ENCODE assay signal across 14 cellular contexts in genomic region chrX:153731117-153731844, GRCh38. TPM values are rescaled to one million over a fixed set of nuclear protein-coding genes. Genes with fewer than 3 reads are reported as not detected.
DNase-seq lines count a peak whose midpoint lies in the region; ATAC-seq and TF ChIP-seq lines count a peak whose summit lies in the region.
"Had no signal": no experiment of that assay in that cellular context is flagged by ENCODE, and none has a peak within 500 bp of the region (broad histone marks: within the 10 kb centered on the region; RNA-seq: fewer than 3 reads in every experiment).

No MANE protein-coding gene starts in this region.

- H3K79me2 ChIP-seq in OCI-LY7 (ENCODE audit: insufficient read depth, low read depth, low read length): no peaks in the 10 kb centered on the region

- H3K27me3 ChIP-seq in foreskin keratinocyte: no peaks in the 10 kb centered on the region
- H3K27me3 ChIP-seq: neural progenitor cell had no signal

- TF ChIP-seq RAD21 in Ishikawa (IDR thresholded peaks at IDR 0.05; ENCODE audit: low read depth): no peak

- H3K27me3 Mint-ChIP-seq in activated naive CD8-positive, alpha-beta T cell treated with anti-CD3 and anti-CD28 coated beads for 36 hours: no peaks in the 10 kb centered on the region

- no peaks in the 10 kb centered on the region for H3K9me2 ChIP-seq in OCI-LY7 (ENCODE audit: insufficient read depth, low read length)

- intact Hi-C loops in OCI-LY7 (cut with micrococcal nuclease; ENCODE audit: unreplicated experiment): no loop called here

- no peak overlapping the region for H3K4me2 ChIP-seq in OCI-LY7 (ENCODE audit: low read length)
- H3K4me2 ChIP-seq: neural progenitor cell had no signal

- POLR2A ChIA-PET in OCI-LY7 (lab: Charles Lee): no interaction called here

- peak overlapping the region; percentile 42 for H3K27ac Mint-ChIP-seq in activated naive CD8-positive, alpha-beta T cell treated with anti-CD3 and anti-CD28 coated beads for 36 hours
- H3K27ac Mint-ChIP-seq: neural progenitor cell had no signal

- H3K36me3 Mint-ChIP-seq in activated naive CD8-positive, alpha-beta T cell treated with anti-CD3 and anti-CD28 coated beads for 36 hours: peaks cover 15% of the 10 kb centered on the region

- TF ChIP-seq CTCF in foreskin keratinocyte (conservative IDR thresholded peaks at IDR 0.05): no peak
- TF ChIP-seq CTCF in OCI-LY7 (conservative IDR thresholded peaks at IDR 0.05; ENCODE audit: low read length): no peak

- peak overlapping the region; percentile 87 for H3K27ac ChIP-seq in foreskin keratinocyte
- no peak overlapping the region for H3K27ac ChIP-seq in OCI-LY7 (ENCODE audit: low read depth, low read length, poor library complexity, severe bottlenecking)
- H3K27ac ChIP-seq: neural progenitor cell had no signal

- H3K4me1 Mint-ChIP-seq in activated naive CD8-positive, alpha-beta T cell treated with anti-CD3 and anti-CD28 coated beads for 36 hours: peaks cover 28% of the 10 kb centered on the region

- H3K4me1 ChIP-seq in foreskin keratinocyte (peaks cover 5% of the 10 kb centered on the region), OCI-LY7 (ENCODE audit: insufficient read depth, low read length, poor library complexity, severe bottlenecking) (peaks cover 32% of the 10 kb centered on the region)

- H3K9me3 Mint-ChIP-seq in activated naive CD8-positive, alpha-beta T cell treated with anti-CD3 and anti-CD28 coated beads for 36 hours: peaks cover 6% of the 10 kb centered on the region

- peak; percentile 24 for DNase-seq in SIG-M5 treated with dmso at 0.1 percent for 504 hours (lab: John Stamatoyannopoulos, UW; ENCODE audit: unreplicated experiment)
- no peak for DNase-seq in SIG-M5 (lab: John Stamatoyannopoulos, UW)
- DNase-seq in activated naive CD8-positive, alpha-beta T cell treated with anti-CD3 and anti-CD28 coated beads for 36 hours: no peak
- DNase-seq in foreskin keratinocyte: no peak
- DNase-seq in SW480 (ENCODE audit: low spot score): no peak
- DNase-seq in OCI-LY7 (ENCODE audit: low spot score): no peak
- no peak for DNase-seq in DMS53 treated with DMSO at 0.1 percent for 48 hours (lab: John Stamatoyannopoulos, UW; ENCODE audit: unreplicated experiment)
- DNase-seq: anterior cingulate cortex, NCI-H1694 treated with DMSO at 0.1 percent for 48 hours, NCI-H524 treated with DMSO at 0.1 percent for 48 hours, T-helper 9 cell had no signal

- H2AFZ ChIP-seq in OCI-LY7 (ENCODE audit: low read length): no peak overlapping the region
- H2AFZ ChIP-seq: neural progenitor cell had no signal

- no peak for TF ChIP-seq EP300 in Ishikawa (IDR thresholded peaks at IDR 0.05; ENCODE audit: borderline replicate concordance)

- H3K9me3 ChIP-seq in OCI-LY7 (ENCODE audit: low read length): no peaks in the 10 kb centered on the region

- H3K36me3 ChIP-seq in OCI-LY7 (ENCODE audit: insufficient read depth, low read length): no peaks in the 10 kb centered on the region; the same call in 1 of the 2 replicates
- H3K36me3 ChIP-seq: neural progenitor cell had no signal

- ATAC-seq in foreskin keratinocyte: no peak

- H3K4me3 Mint-ChIP-seq in activated naive CD8-positive, alpha-beta T cell treated with anti-CD3 and anti-CD28 coated beads for 36 hours: no peak overlapping the region
- H3K4me3 Mint-ChIP-seq: neural progenitor cell had no signal

- H4K20me1 ChIP-seq in OCI-LY7 (ENCODE audit: insufficient read depth, low read length): no peaks in the 10 kb centered on the region

- H3K4me3 ChIP-seq in OCI-LY7 (ENCODE audit: low read depth, low read length, poor library complexity, severe bottlenecking): no peak overlapping the region
- H3K4me3 ChIP-seq: neural progenitor cell had no signal

- CTCF ChIA-PET in OCI-LY7 (lab: Charles Lee; ENCODE audit: unreplicated experiment): no interaction called here

- no TSS peak for BruUV-seq in OCI-LY7 (replicated peaks; lab: Mats Ljungman, UMichigan)

TF ChIP-seq in Ishikawa, 13 proteins besides CTCF, POLR2A, EP300 and RAD21:
- TF ChIP-seq USF1 (IDR thresholded peaks at IDR 0.05) (no peak), CEBPB (IDR thresholded peaks at IDR 0.05) (peak; percentile 73), YY1 (IDR thresholded peaks at IDR 0.05; ENCODE audit: low read depth) (no peak), CREB1 (IDR thresholded peaks at IDR 0.05; ENCODE audit: low read depth) (no peak), TEAD4 (IDR thresholded peaks at IDR 0.05) (no peak)

RNA-seq across cellular contexts. Expression of gene ABCD1, which starts 6.6 kb away (rescaled TPM):
- total RNA-seq in activated naive CD8-positive, alpha-beta T cell treated with anti-CD3 and anti-CD28 coated beads for 36 hours: 1 to 10 TPM; 4.1 to 4.3 TPM
- total RNA-seq in foreskin keratinocyte (2.2 and 3.2 TPM in 2 replicates), OCI-LY7 (2022) (8.8 TPM in 2 replicates)
- 1.6 and 2.3 TPM in 2 replicates for polyA plus RNA-seq in foreskin keratinocyte
- 2.7 and 6.9 TPM in 2 replicates for total RNA-seq in OCI-LY7 (2014; rRNA removed; shearing (Covaris generic))

RNA-seq across cellular contexts. Expression of gene BCAP31, which starts 7.1 kb away (rescaled TPM):
- 100 to 1,000 TPM; 103 to 109 TPM for total RNA-seq in activated naive CD8-positive, alpha-beta T cell treated with anti-CD3 and anti-CD28 coated beads for 36 hours
- total RNA-seq in foreskin keratinocyte: 239 and 289 TPM in 2 replicates
- 275 and 350 TPM in 2 replicates for polyA plus RNA-seq in foreskin keratinocyte
- 43.0 and 47.0 TPM in 2 replicates for total RNA-seq in OCI-LY7 (2014; rRNA removed; shearing (Covaris generic))
- 69.3 and 72.0 TPM in 2 replicates for total RNA-seq in OCI-LY7 (2022)

RNA-seq across cellular contexts. Expression of gene PLXNB3, which starts 32.8 kb away (rescaled TPM):
- 1 to 10 TPM; 2.8 to 4.2 TPM for total RNA-seq in activated naive CD8-positive, alpha-beta T cell treated with anti-CD3 and anti-CD28 coated beads for 36 hours
- total RNA-seq in foreskin keratinocyte (5.3 and 5.4 TPM in 2 replicates), OCI-LY7 (2022) (not detected in 2 replicates)
- polyA plus RNA-seq in foreskin keratinocyte: 6.1 and 8.3 TPM in 2 replicates
- total RNA-seq in OCI-LY7 (2014; rRNA removed; shearing (Covaris generic)): not detected in 2 replicates

RNA-seq across cellular contexts. Expression of gene SLC6A8, which starts 43.6 kb away (rescaled TPM):
- under 1 TPM; 0.68 to 0.70 TPM for total RNA-seq in activated naive CD8-positive, alpha-beta T cell treated with anti-CD3 and anti-CD28 coated beads for 36 hours
- 40.0 and 43.4 TPM in 2 replicates for total RNA-seq in foreskin keratinocyte
- polyA plus RNA-seq in foreskin keratinocyte: 34.2 and 34.8 TPM in 2 replicates
- total RNA-seq in OCI-LY7 (2014; rRNA removed; shearing (Covaris generic)): not detected in 2 replicates
- not detected in 2 replicates for total RNA-seq in OCI-LY7 (2022)

RNA-seq across cellular contexts. Expression of gene SRPK3, which starts 49.6 kb away (rescaled TPM):
- total RNA-seq in activated naive CD8-positive, alpha-beta T cell treated with anti-CD3 and anti-CD28 coated beads for 36 hours: not detected
- total RNA-seq in foreskin keratinocyte: 0.03 and 0.04 TPM in 2 replicates
- polyA plus RNA-seq in foreskin keratinocyte: 0.10 and 0.15 TPM in 2 replicates
- total RNA-seq in OCI-LY7 (2014; rRNA removed; shearing (Covaris generic)): not detected in 2 replicates
- total RNA-seq in OCI-LY7 (2022): not detected in 2 replicates
- total RNA-seq: activated CD8-positive, alpha-beta memory T cell treated with anti-CD3 and anti-CD28 coated beads for 36 hours had no signal
